ENCODE assay signal across 21 cellular contexts in the genomic region with DNA sequence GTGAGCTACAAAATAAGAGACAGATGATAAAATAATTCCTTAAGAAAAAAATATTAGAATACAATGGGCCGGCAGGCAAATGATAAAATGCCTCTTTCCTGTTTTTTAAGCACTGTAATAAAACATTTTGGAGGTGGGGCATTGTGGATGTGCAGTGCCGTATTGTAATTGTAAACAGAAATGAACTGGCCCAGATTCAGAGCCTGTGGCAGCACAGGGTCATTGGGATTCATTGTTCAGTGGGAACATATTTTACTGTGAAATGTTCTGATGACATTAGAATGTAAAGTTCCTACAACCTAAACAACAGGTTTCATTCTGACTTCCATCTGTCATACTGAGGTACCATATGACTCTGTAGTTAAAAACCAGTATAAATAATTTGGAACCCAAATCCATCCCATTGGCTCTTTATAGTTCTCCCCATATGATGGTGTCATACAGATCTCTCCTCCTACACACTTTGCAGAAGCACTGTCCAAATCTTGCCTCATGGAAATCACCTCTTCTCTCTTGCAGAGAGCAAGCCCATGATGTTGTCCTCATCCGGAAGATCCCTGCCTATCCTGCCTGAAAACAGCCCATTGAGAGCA.
DNase-seq lines count a peak whose midpoint lies in the region; ATAC-seq, FAIRE-seq and TF ChIP-seq lines count a peak whose summit lies in the region.
"Had no signal": no experiment of that assay in that cellular context is flagged by ENCODE, and none has a peak within 500 bp of the region (broad histone marks: within the 10 kb centered on the region; RNA-seq: fewer than 3 reads in every experiment).

No MANE protein-coding gene starts in this region.

- H3K4me3 ChIP-seq in GM12878: no peak overlapping the region
- no peak overlapping the region for H3K4me3 ChIP-seq in adrenal gland

- no peak overlapping the region for H2AFZ ChIP-seq in GM12878 (ENCODE audit: control insufficient read depth, low read depth, low read length)

- FAIRE-seq in GM12878 (lab: Jason Lieb, UNC): no peak
- FAIRE-seq: D721Med, G401.6, GM12892, GM19239, H54, HTR-8/SVneo had no signal

- H3K27ac ChIP-seq in GM12878 (ENCODE audit: control insufficient read depth, insufficient read depth) (no peak overlapping the region), adrenal gland (no peak overlapping the region)

- no peak for TF ChIP-seq CTCF in natural killer cell (IDR thresholded peaks at IDR 0.05)
- no peak for TF ChIP-seq CTCF in GM12878 (IDR thresholded peaks at IDR 0.05 in 2 of 3, conservative IDR thresholded peaks at IDR 0.05 in 1 of 3; ENCODE audit: control insufficient read depth in 2 of 3, extremely low read depth in 1 of 3, insufficient read depth in 1 of 3, low read depth in 3 of 3, low read length in 3 of 3)
- TF ChIP-seq CTCF in adrenal gland (IDR thresholded peaks at IDR 0.05): no peak

- H3K9me3 ChIP-seq in GM12878 (replicated peaks; ENCODE audit: control insufficient read depth, insufficient read depth, low read length) (no peaks in the 10 kb centered on the region; the same call in 2 of the 3 replicates), adrenal gland (replicated peaks in 1 of 3) (no peaks in the 10 kb centered on the region)

- no peak for DNase-seq in activated T-cell treated with anti-CD3 and anti-CD28 coated beads, Interleukin-2, amount 50 U/mL, for 4 hours
- no peak for DNase-seq in activated T-cell treated with anti-CD3 and anti-CD28 coated beads for 4 hours
- DNase-seq in natural killer cell treated with Interleukin-12 subunit alpha and Interleukin-12 subunit beta and Interleukin-15 and Interleukin-18, amount 100 ng/mL, for 72 hours (ENCODE audit: low spot score): no peak
- DNase-seq in natural killer cell: no peak
- DNase-seq in GM12878 (ENCODE audit: low read depth, low spot score): no peak
- DNase-seq in adrenal gland: no peak
- DNase-seq: C1 segment of cervical spinal cord; CD4-positive, alpha-beta memory T cell; COR-L47; DMS153; DMS79 treated with DMSO at 0.1 percent for 48 hours; EL had no signal

- POLR2A ChIA-PET in GM12878 (lab: Charles Lee): no interaction called here

- H3K36me3 Mint-ChIP-seq in activated T-cell treated with anti-CD3 and anti-CD28 coated beads, Interleukin-2, amount 50 U/mL, for 4 hours (ENCODE audit: insufficient read depth): no peaks in the 10 kb centered on the region
- H3K36me3 Mint-ChIP-seq in natural killer cell treated with Interleukin-12 subunit alpha and Interleukin-12 subunit beta and Interleukin-15 and Interleukin-18, amount 100 ng/mL, for 72 hours: no peaks in the 10 kb centered on the region
- no peaks in the 10 kb centered on the region for H3K36me3 Mint-ChIP-seq in natural killer cell
- H3K36me3 Mint-ChIP-seq: CD4-positive, alpha-beta memory T cell had no signal

- H3K9ac ChIP-seq in GM12878 (ENCODE audit: control insufficient read depth, insufficient read depth, low read length): no peak overlapping the region

- WGBS in GM12878 (ENCODE audit: insufficient coverage, insufficient replicate concordance, low lambda C conversion rate, missing lambda C conversion rate): 26% methylated on average over 3 of the region's 3 CpGs
- 51 to 58% (median 56%) methylated on average over 3 of the region's 3 CpGs for WGBS in adrenal gland, 4 donors

- H3K27me3 ChIP-seq in GM12878 (replicated peaks in 1 of 2; ENCODE audit: control insufficient read depth in 2 of 2, insufficient read depth in 2 of 2, low read length in 1 of 2) (no peaks in the 10 kb centered on the region; a peak in 1 of 4 replicates), adrenal gland (peaks cover 4% of the 10 kb centered on the region)

- intact Hi-C loops in natural killer cell (cut with micrococcal nuclease): no loop called here
- intact Hi-C loops in GM12878 (cut with micrococcal nuclease; ENCODE audit: unreplicated experiment): no loop called here
- intact Hi-C loops in adrenal gland (cut with DNase I): no loop called here

- TF ChIP-seq RAD21 in GM12878 (IDR thresholded peaks at IDR 0.05; ENCODE audit: insufficient read depth, low read depth, low read length): no peak

- no peak overlapping the region for H3K4me2 ChIP-seq in GM12878 (ENCODE audit: control insufficient read depth, insufficient read depth)

- H4K20me1 ChIP-seq in GM12878 (ENCODE audit: control insufficient read depth, insufficient read depth): no peaks in the 10 kb centered on the region

- in situ Hi-C loops in GM12878 (cut with MboI): no loop called here

- no peak overlapping the region for H3K27ac Mint-ChIP-seq in natural killer cell treated with Interleukin-12 subunit alpha and Interleukin-12 subunit beta and Interleukin-15 and Interleukin-18, amount 100 ng/mL, for 72 hours
- H3K27ac Mint-ChIP-seq in natural killer cell: no peak overlapping the region
- H3K27ac Mint-ChIP-seq: B cell; CD4-positive, alpha-beta memory T cell had no signal

- peaks cover 31% of the 10 kb centered on the region for H3K27me3 Mint-ChIP-seq in activated T-cell treated with anti-CD3 and anti-CD28 coated beads, Interleukin-2, amount 50 U/mL, for 4 hours (ENCODE audit: low read depth)
- H3K27me3 Mint-ChIP-seq in natural killer cell treated with Interleukin-12 subunit alpha and Interleukin-12 subunit beta and Interleukin-15 and Interleukin-18, amount 100 ng/mL, for 72 hours: peaks cover 24 to 63% of the 10 kb centered on the region in 2 donors
- H3K27me3 Mint-ChIP-seq in natural killer cell (ENCODE audit: low read depth in 2 of 2): peaks cover 21 to 25% of the 10 kb centered on the region in 2 donors

- no peaks in the 10 kb centered on the region for H3K79me2 ChIP-seq in GM12878 (ENCODE audit: control insufficient read depth, insufficient read depth, low read length)

- RAD21 ChIA-PET in GM12878 (lab: Charles Lee; ENCODE audit: unreplicated experiment): no interaction called here

- no peaks in the 10 kb centered on the region for H3K4me1 Mint-ChIP-seq in activated T-cell treated with anti-CD3 and anti-CD28 coated beads, Interleukin-2, amount 50 U/mL, for 4 hours (ENCODE audit: low read depth)
- H3K4me1 Mint-ChIP-seq in natural killer cell treated with Interleukin-12 subunit alpha and Interleukin-12 subunit beta and Interleukin-15 and Interleukin-18, amount 100 ng/mL, for 72 hours (ENCODE audit: low read depth in 2 of 2): peaks cover 0 to 10% of the 10 kb centered on the region in 2 donors
- H3K4me1 Mint-ChIP-seq in natural killer cell: no peaks in the 10 kb centered on the region
- H3K4me1 Mint-ChIP-seq: B cell had no signal

- ATAC-seq in activated T-cell treated with anti-CD3 and anti-CD28 coated beads, Interleukin-2, amount 50 U/mL, for 4 hours: peak; percentile 25 to 39
- ATAC-seq in natural killer cell treated with Interleukin-12 subunit alpha and Interleukin-12 subunit beta and Interleukin-15 and Interleukin-18, amount 100 ng/mL, for 72 hours: peak; percentile 11 to 19
- ATAC-seq in natural killer cell (no peak), GM12878 (no peak; the same call in 2 of the 3 replicates), GM21825 (IDR thresholded peaks at IDR 0.05; ENCODE audit: unreplicated experiment) (no peak)
- ATAC-seq: HCT116 had no signal

- no peaks in the 10 kb centered on the region for H3K36me3 ChIP-seq in GM12878 (ENCODE audit: control insufficient read depth in 2 of 2, insufficient read depth in 2 of 2, low read length in 1 of 2)
- H3K36me3 ChIP-seq in adrenal gland (replicated peaks in 1 of 2): no peaks in the 10 kb centered on the region

- SMC1A ChIA-PET in GM12878 (lab: Charles Lee; ENCODE audit: uncharacterized antibody, unreplicated experiment): no interaction called here

- no peak overlapping the region for H3K4me3 Mint-ChIP-seq in activated T-cell treated with anti-CD3 and anti-CD28 coated beads, Interleukin-2, amount 50 U/mL, for 4 hours
- no peak overlapping the region for H3K4me3 Mint-ChIP-seq in natural killer cell treated with Interleukin-12 subunit alpha and Interleukin-12 subunit beta and Interleukin-15 and Interleukin-18, amount 100 ng/mL, for 72 hours
- H3K4me3 Mint-ChIP-seq in natural killer cell: no peak overlapping the region
- H3K4me3 Mint-ChIP-seq: B cell; CD4-positive, alpha-beta memory T cell had no signal

- TF ChIP-seq POLR2A in GM12878 (IDR thresholded peaks at IDR 0.05; ENCODE audit: low read depth, low read length): no peak
- no peak for TF ChIP-seq POLR2A in adrenal gland (IDR thresholded peaks at IDR 0.05)

- no peaks in the 10 kb centered on the region for H3K9me3 Mint-ChIP-seq in activated T-cell treated with anti-CD3 and anti-CD28 coated beads, Interleukin-2, amount 50 U/mL, for 4 hours
- H3K9me3 Mint-ChIP-seq in natural killer cell treated with Interleukin-12 subunit alpha and Interleukin-12 subunit beta and Interleukin-15 and Interleukin-18, amount 100 ng/mL, for 72 hours: no peaks in the 10 kb centered on the region
- H3K9me3 Mint-ChIP-seq in natural killer cell: no peaks in the 10 kb centered on the region

- no peaks in the 10 kb centered on the region for H3K4me1 ChIP-seq in GM12878 (ENCODE audit: control insufficient read depth, insufficient read depth, low read length)
- H3K4me1 ChIP-seq in adrenal gland (replicated peaks in 1 of 2): no peaks in the 10 kb centered on the region

- no peak for TF ChIP-seq EP300 in GM12878 (IDR thresholded peaks at IDR 0.05; ENCODE audit: borderline replicate concordance in 1 of 2, control insufficient read depth in 1 of 2, low read depth in 2 of 2, low read length in 2 of 2)

- CTCF ChIA-PET in GM12878 (lab: Yijun Ruan, JAX): no interaction called here

- BruUV-seq in GM12878 (replicated peaks; lab: Mats Ljungman, UMichigan): no TSS peak

TF ChIP-seq in GM12878, 131 proteins besides CTCF, POLR2A, EP300 and RAD21 (continues in another document):
- TF ChIP-seq, protein P1, sequence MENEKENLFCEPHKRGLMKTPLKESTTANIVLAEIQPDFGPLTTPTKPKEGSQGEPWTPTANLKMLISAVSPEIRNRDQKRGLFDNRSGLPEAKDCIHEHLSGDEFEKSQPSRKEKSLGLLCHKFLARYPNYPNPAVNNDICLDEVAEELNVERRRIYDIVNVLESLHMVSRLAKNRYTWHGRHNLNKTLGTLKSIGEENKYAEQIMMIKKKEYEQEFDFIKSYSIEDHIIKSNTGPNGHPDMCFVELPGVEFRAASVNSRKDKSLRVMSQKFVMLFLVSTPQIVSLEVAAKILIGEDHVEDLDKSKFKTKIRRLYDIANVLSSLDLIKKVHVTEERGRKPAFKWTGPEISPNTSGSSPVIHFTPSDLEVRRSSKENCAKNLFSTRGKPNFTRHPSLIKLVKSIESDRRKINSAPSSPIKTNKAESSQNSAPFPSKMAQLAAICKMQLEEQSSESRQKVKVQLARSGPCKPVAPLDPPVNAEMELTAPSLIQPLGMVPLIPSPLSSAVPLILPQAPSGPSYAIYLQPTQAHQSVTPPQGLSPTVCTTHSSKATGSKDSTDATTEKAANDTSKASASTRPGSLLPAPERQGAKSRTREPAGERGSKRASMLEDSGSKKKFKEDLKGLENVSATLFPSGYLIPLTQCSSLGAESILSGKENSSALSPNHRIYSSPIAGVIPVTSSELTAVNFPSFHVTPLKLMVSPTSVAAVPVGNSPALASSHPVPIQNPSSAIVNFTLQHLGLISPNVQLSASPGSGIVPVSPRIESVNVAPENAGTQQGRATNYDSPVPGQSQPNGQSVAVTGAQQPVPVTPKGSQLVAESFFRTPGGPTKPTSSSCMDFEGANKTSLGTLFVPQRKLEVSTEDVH (IDR thresholded peaks at IDR 0.05; ENCODE audit: low read depth, partially characterized antibody): no peak

Comparison
In these comparisons a context has a peak if more than half of its experiments do, and no peak if none do; other contexts are left out.
1. ATAC-seq: peak in activated T-cell treated with anti-CD3 and anti-CD28 coated beads, Interleukin-2, amount 50 U/mL, for 4 hours (2 of 2) and natural killer cell treated with Interleukin-12 subunit alpha and Interleukin-12 subunit beta and Interleukin-15 and Interleukin-18, amount 100 ng/mL, for 72 hours (2 of 2); none in natural killer cell (0 of 3), GM12878 (single experiment) and GM21825 (single experiment).